ENCODE assay signal across 16 cellular contexts in the genomic region with DNA sequence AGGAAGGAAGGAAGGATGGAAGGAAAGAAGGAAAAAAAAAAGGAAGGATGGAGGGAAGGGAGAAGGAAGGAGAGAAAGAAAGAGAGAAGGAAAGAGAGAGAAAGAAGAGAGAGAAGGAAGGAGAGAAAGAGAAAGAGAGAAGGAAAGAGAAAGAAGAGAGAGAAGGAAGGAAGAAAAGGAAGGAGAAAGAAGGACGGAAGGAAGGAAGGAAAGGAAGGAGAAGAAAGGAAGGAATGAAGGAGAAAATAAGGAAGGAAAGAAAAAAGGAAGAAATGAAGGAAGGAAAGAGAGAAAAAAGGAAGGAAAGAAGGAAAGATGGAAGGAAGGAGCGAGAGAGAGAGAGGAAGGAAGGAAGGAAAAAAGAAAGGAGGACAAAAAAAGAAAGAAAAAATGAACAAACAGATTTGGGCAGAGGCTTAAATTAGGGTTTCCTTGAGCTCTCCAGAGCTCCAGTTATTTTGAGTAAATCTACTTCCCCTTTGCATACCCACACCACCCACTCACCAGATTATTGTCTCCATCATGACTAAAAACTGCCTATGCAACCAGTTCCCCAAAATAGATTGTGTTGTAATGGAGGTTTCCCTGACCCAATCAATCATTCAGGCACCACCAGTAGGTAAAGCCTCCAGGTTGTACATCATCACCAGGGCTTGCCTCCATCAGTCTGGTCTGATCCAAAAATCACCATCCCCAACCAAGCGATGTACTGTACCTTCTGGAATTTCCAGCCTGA.
DNase-seq lines count a peak whose midpoint lies in the region; ATAC-seq, FAIRE-seq and TF ChIP-seq lines count a peak whose summit lies in the region.
"Had no signal": no experiment of that assay in that cellular context is flagged by ENCODE, and none has a peak within 500 bp of the region (broad histone marks: within the 10 kb centered on the region; RNA-seq: fewer than 3 reads in every experiment).

No MANE protein-coding gene starts in this region.

- no peak for TF ChIP-seq POLR2A in GM12891 (IDR thresholded peaks at IDR 0.05; ENCODE audit: low read depth, low read length)

- peak; percentile 5 for FAIRE-seq in GM12891 (lab: Jason Lieb, UNC)
- FAIRE-seq: keratinocyte had no signal

- no peaks in the 10 kb centered on the region for H3K27me3 Mint-ChIP-seq in activated CD4-positive, alpha-beta T cell treated with anti-CD3 and anti-CD28 coated beads for 36 hours
- H3K27me3 Mint-ChIP-seq: activated CD8-positive, alpha-beta T cell treated with anti-CD3 and anti-CD28 coated beads for 36 hours had no signal

- H3K4me1 Mint-ChIP-seq in activated CD4-positive, alpha-beta T cell treated with anti-CD3 and anti-CD28 coated beads for 36 hours = peaks cover 3% of the 10 kb centered on the region
- H3K4me1 Mint-ChIP-seq: endodermal cell had no signal

- no peak overlapping the region for H3K4me3 Mint-ChIP-seq in activated CD4-positive, alpha-beta T cell treated with anti-CD3 and anti-CD28 coated beads for 36 hours
- H3K4me3 Mint-ChIP-seq: activated CD8-positive, alpha-beta T cell treated with anti-CD3 and anti-CD28 coated beads for 36 hours; endodermal cell had no signal

- POLR2A ChIA-PET in activated CD4-positive, alpha-beta T cell treated with anti-CD3 and anti-CD28 coated beads for 36 hours (lab: Charles Lee) = no interaction called here

- CTCF ChIA-PET in activated CD4-positive, alpha-beta T cell treated with anti-CD3 and anti-CD28 coated beads for 36 hours (lab: Charles Lee) = no interaction called here

- ATAC-seq in GM21576 (IDR thresholded peaks at IDR 0.05; ENCODE audit: unreplicated experiment) = peak; percentile 64
- peak; percentile 93 for ATAC-seq in HG03378 (IDR thresholded peaks at IDR 0.05; ENCODE audit: unreplicated experiment)
- ATAC-seq in GM21528 (IDR thresholded peaks at IDR 0.05; ENCODE audit: low FRiP score, unreplicated experiment) = no peak
- no peak for ATAC-seq in activated CD4-positive, alpha-beta T cell treated with anti-CD3 and anti-CD28 coated beads for 36 hours
- no peak for ATAC-seq in HG03108 (IDR thresholded peaks at IDR 0.05; ENCODE audit: unreplicated experiment)
- ATAC-seq: body of pancreas had no signal

- no peaks in the 10 kb centered on the region for H3K36me3 Mint-ChIP-seq in activated CD4-positive, alpha-beta T cell treated with anti-CD3 and anti-CD28 coated beads for 36 hours (ENCODE audit: low read depth)

- intact Hi-C loops in activated CD4-positive, alpha-beta T cell treated with anti-CD3 and anti-CD28 coated beads for 36 hours (cut with DNase I, micrococcal nuclease) = no loop called here

- DNase-seq in GM12891 (ENCODE audit: insufficient read length, low spot score) (no peak), RPMI8226 (peak; percentile 11)
- DNase-seq in activated CD8-positive, alpha-beta memory T cell treated with anti-CD3 and anti-CD28 coated beads, Interleukin-2, amount 50 U/mL, for 4 hours = no peak
- DNase-seq in activated CD4-positive, alpha-beta T cell treated with anti-CD3 and anti-CD28 coated beads for 36 hours = no peak
- DNase-seq: activated CD8-positive, alpha-beta T cell treated with anti-CD3 and anti-CD28 coated beads for 36 hours; activated effector memory CD4-positive, alpha-beta T cell treated with anti-CD3 and anti-CD28 coated beads, Interleukin-2, amount 50 U/mL, for 16 hours; AML-193; body of pancreas; endodermal cell; NCI-H2171 treated with DMSO at 0.1 percent for 48 hours; posterior cingulate gyrus had no signal

- H3K27ac Mint-ChIP-seq in activated CD4-positive, alpha-beta T cell treated with anti-CD3 and anti-CD28 coated beads for 36 hours = no peak overlapping the region
- H3K27ac Mint-ChIP-seq: activated CD8-positive, alpha-beta T cell treated with anti-CD3 and anti-CD28 coated beads for 36 hours; endodermal cell had no signal

- H3K9me3 Mint-ChIP-seq in activated CD4-positive, alpha-beta T cell treated with anti-CD3 and anti-CD28 coated beads for 36 hours (ENCODE audit: low read depth) = peaks cover 6% of the 10 kb centered on the region

TF ChIP-seq in GM12891, 5 proteins besides CTCF, POLR2A, EP300 and RAD21:
- TF ChIP-seq TAF1 (IDR thresholded peaks at IDR 0.05; ENCODE audit: low read depth, low read length) (no peak), SPI1 (IDR thresholded peaks at IDR 0.05; ENCODE audit: low read depth, low read length) (peak; percentile 68), POLR2AphosphoS5 (IDR thresholded peaks at IDR 0.05; ENCODE audit: low read depth, low read length) (no peak), POU2F2 (IDR thresholded peaks at IDR 0.05; ENCODE audit: low read depth, low read length) (peak; percentile 68), PAX5 (IDR thresholded peaks at IDR 0.05; ENCODE audit: insufficient read depth, low read length, severe bottlenecking) (no peak)

Comparison
In these comparisons a context has a peak if more than half of its experiments do, and no peak if none do; other contexts are left out.
1. ATAC-seq: peak in GM21576 (single experiment) and HG03378 (single experiment); none in GM21528 (single experiment), activated CD4-positive, alpha-beta T cell treated with anti-CD3 and anti-CD28 coated beads for 36 hours (single experiment) and HG03108 (single experiment).